ENCODE assay signal across 11 cellular contexts in genomic region chr7:128941323-128941890, GRCh38. TPM values are rescaled to one million over a fixed set of nuclear protein-coding genes. Genes with fewer than 3 reads are reported as not detected.
A peak's percentile ranks its signal among the peaks of the same experiment; 100 is the strongest.
DNase-seq lines count a peak whose midpoint lies in the region; ATAC-seq and TF ChIP-seq lines count a peak whose summit lies in the region.
"Had no signal": no experiment of that assay in that cellular context is flagged by ENCODE, and none has a peak within 500 bp of the region (broad histone marks: within the 10 kb centered on the region; RNA-seq: fewer than 3 reads in every experiment).

No MANE protein-coding gene starts in this region.

- H3K4me1 Mint-ChIP-seq in activated CD8-positive, alpha-beta T cell treated with anti-CD3 and anti-CD28 coated beads, Interleukin-2, amount 10 ng/mL, durations not matched to agents 7 days and 5 days (ENCODE audit: low read depth) = peaks cover 40% of the 10 kb centered on the region
- peaks cover 31% of the 10 kb centered on the region for H3K4me1 Mint-ChIP-seq in activated CD8-positive, alpha-beta T cell treated with anti-CD3 and anti-CD28 coated beads for 36 hours (ENCODE audit: low read depth)
- peaks cover 37% of the 10 kb centered on the region for H3K4me1 Mint-ChIP-seq in stimulated activated effector memory CD8-positive, alpha-beta T cell treated with anti-CD3 and anti-CD28 coated beads, Interleukin-12 subunit alpha, Interleukin-12 subunit beta, amount 100 ng/mL, for 72 hours

- H3K27ac ChIP-seq in Karpas-422 (ENCODE audit: low read length) (no peak overlapping the region), duodenal mucosa (ENCODE audit: low read depth, low read length) (no peak overlapping the region)
- H3K27ac ChIP-seq: parathyroid adenoma had no signal

- intact Hi-C loops in activated CD8-positive, alpha-beta T cell treated with anti-CD3 and anti-CD28 coated beads for 36 hours (cut with micrococcal nuclease) = no loop called here

- peak overlapping the region; percentile 75 for H3K4me2 ChIP-seq in Karpas-422 (ENCODE audit: low read depth, low read length, poor library complexity, severe bottlenecking)

- H3K36me3 ChIP-seq in Karpas-422 (ENCODE audit: insufficient read depth, low read length) = no peaks in the 10 kb centered on the region
- peaks cover 0 to 11% of the 10 kb centered on the region in 2 donors for H3K36me3 ChIP-seq in duodenal mucosa (ENCODE audit: control insufficient read depth in 1 of 2, insufficient read depth in 2 of 2, low read length in 2 of 2)

- no peaks in the 10 kb centered on the region for H3K79me2 ChIP-seq in Karpas-422 (ENCODE audit: low read length)
- H3K79me2 ChIP-seq: parathyroid adenoma had no signal

- H3K4me3 Mint-ChIP-seq in activated CD8-positive, alpha-beta T cell treated with anti-CD3 and anti-CD28 coated beads, Interleukin-2, amount 10 ng/mL, durations not matched to agents 7 days and 5 days = peak overlapping the region; percentile 64
- no peak overlapping the region for H3K4me3 Mint-ChIP-seq in activated CD8-positive, alpha-beta T cell treated with anti-CD3 and anti-CD28 coated beads for 36 hours
- peak overlapping the region; percentile 87 for H3K4me3 Mint-ChIP-seq in stimulated activated effector memory CD8-positive, alpha-beta T cell treated with anti-CD3 and anti-CD28 coated beads, Interleukin-12 subunit alpha, Interleukin-12 subunit beta, amount 100 ng/mL, for 72 hours

- H3K9me3 Mint-ChIP-seq in activated CD8-positive, alpha-beta T cell treated with anti-CD3 and anti-CD28 coated beads, Interleukin-2, amount 10 ng/mL, durations not matched to agents 7 days and 5 days (ENCODE audit: insufficient read depth) = no peaks in the 10 kb centered on the region
- H3K9me3 Mint-ChIP-seq in activated CD8-positive, alpha-beta T cell treated with anti-CD3 and anti-CD28 coated beads for 36 hours = no peaks in the 10 kb centered on the region
- H3K9me3 Mint-ChIP-seq in stimulated activated effector memory CD8-positive, alpha-beta T cell treated with anti-CD3 and anti-CD28 coated beads, Interleukin-12 subunit alpha, Interleukin-12 subunit beta, amount 100 ng/mL, for 72 hours = no peaks in the 10 kb centered on the region

- peak overlapping the region; percentile 78 for H3K27ac Mint-ChIP-seq in activated CD8-positive, alpha-beta T cell treated with anti-CD3 and anti-CD28 coated beads, Interleukin-2, amount 10 ng/mL, durations not matched to agents 7 days and 5 days
- H3K27ac Mint-ChIP-seq in activated CD8-positive, alpha-beta T cell treated with anti-CD3 and anti-CD28 coated beads for 36 hours = no peak overlapping the region
- peak overlapping the region; percentile 90 for H3K27ac Mint-ChIP-seq in stimulated activated effector memory CD8-positive, alpha-beta T cell treated with anti-CD3 and anti-CD28 coated beads, Interleukin-12 subunit alpha, Interleukin-12 subunit beta, amount 100 ng/mL, for 72 hours

- H3K4me3 ChIP-seq in Karpas-422 (ENCODE audit: low read length) (no peak overlapping the region), duodenal mucosa (ENCODE audit: low read depth in 1 of 2, low read length in 2 of 2) (peak overlapping the region in 1 of 2 donors; percentile 9)

- CTCF ChIA-PET in activated CD8-positive, alpha-beta T cell treated with anti-CD3 and anti-CD28 coated beads, Interleukin-2, amount 10 ng/mL, durations not matched to agents 7 days and 5 days (lab: Charles Lee) = interaction anchor here (1.1 to 5.3 kb wide), 3 partner anchors 10 to 222 kb away, joined by 3 to 22 read pairs (median 4); no protein-coding TSS in a partner anchor
- CTCF ChIA-PET in activated CD8-positive, alpha-beta T cell treated with anti-CD3 and anti-CD28 coated beads for 36 hours (lab: Charles Lee) = interaction anchor here (0.8 to 1.5 kb wide), 2 partner anchors 73 to 150 kb away, joined by 3 read pairs; no protein-coding TSS in a partner anchor

- H3K36me3 Mint-ChIP-seq in activated CD8-positive, alpha-beta T cell treated with anti-CD3 and anti-CD28 coated beads, Interleukin-2, amount 10 ng/mL, durations not matched to agents 7 days and 5 days (ENCODE audit: low read depth) = no peaks in the 10 kb centered on the region
- no peaks in the 10 kb centered on the region for H3K36me3 Mint-ChIP-seq in activated CD8-positive, alpha-beta T cell treated with anti-CD3 and anti-CD28 coated beads for 36 hours (ENCODE audit: low read depth)
- peaks cover 58% of the 10 kb centered on the region for H3K36me3 Mint-ChIP-seq in stimulated activated effector memory CD8-positive, alpha-beta T cell treated with anti-CD3 and anti-CD28 coated beads, Interleukin-12 subunit alpha, Interleukin-12 subunit beta, amount 100 ng/mL, for 72 hours

- no peak for DNase-seq in activated CD8-positive, alpha-beta T cell treated with anti-CD3 and anti-CD28 coated beads, Interleukin-2, amount 10 ng/mL, durations not matched to agents 7 days and 5 days
- no peak for DNase-seq in activated CD8-positive, alpha-beta T cell treated with anti-CD3 and anti-CD28 coated beads for 36 hours
- DNase-seq in Karpas-422 = no peak
- DNase-seq in stimulated activated effector memory CD8-positive, alpha-beta T cell treated with anti-CD3 and anti-CD28 coated beads, Interleukin-12 subunit alpha, Interleukin-12 subunit beta, amount 100 ng/mL, for 72 hours (ENCODE audit: low spot score in 2 of 2) = no peak
- DNase-seq in germinal center (ENCODE audit: low spot score) = no peak
- DNase-seq in DMS79 treated with DMSO at 0.1 percent for 48 hours (lab: John Stamatoyannopoulos, UW) = no peak
- DNase-seq: NCI-H2227 treated with DMSO at 0.1 percent for 48 hours; stimulated activated CD4-positive, alpha-beta T cell treated with anti-CD3 and anti-CD28 coated beads, Interleukin-15, amount 100 ng/mL, for 24 hours had no signal

- no peak for ATAC-seq in activated CD8-positive, alpha-beta T cell treated with anti-CD3 and anti-CD28 coated beads, Interleukin-2, amount 10 ng/mL, durations not matched to agents 7 days and 5 days
- no peak for ATAC-seq in activated CD8-positive, alpha-beta T cell treated with anti-CD3 and anti-CD28 coated beads for 36 hours
- no peak for ATAC-seq in stimulated activated effector memory CD8-positive, alpha-beta T cell treated with anti-CD3 and anti-CD28 coated beads, Interleukin-12 subunit alpha, Interleukin-12 subunit beta, amount 100 ng/mL, for 72 hours
- no peak for ATAC-seq in GM21447 (IDR thresholded peaks at IDR 0.05; ENCODE audit: unreplicated experiment)

- H3K27me3 ChIP-seq in Karpas-422 (ENCODE audit: low read length) = no peaks in the 10 kb centered on the region
- H3K27me3 ChIP-seq in duodenal mucosa (ENCODE audit: control insufficient read depth in 1 of 2, insufficient read depth in 2 of 2, low read length in 2 of 2) = no peaks in the 10 kb centered on the region

- H4K20me1 ChIP-seq in Karpas-422 (ENCODE audit: insufficient read depth, low read depth, low read length) = no peaks in the 10 kb centered on the region

- H3K9me2 ChIP-seq in Karpas-422 (replicated peaks; ENCODE audit: insufficient read depth, low read length) = no peaks in the 10 kb centered on the region

- peaks cover 11% of the 10 kb centered on the region for H3K27me3 Mint-ChIP-seq in activated CD8-positive, alpha-beta T cell treated with anti-CD3 and anti-CD28 coated beads, Interleukin-2, amount 10 ng/mL, durations not matched to agents 7 days and 5 days (ENCODE audit: low read depth)
- H3K27me3 Mint-ChIP-seq in activated CD8-positive, alpha-beta T cell treated with anti-CD3 and anti-CD28 coated beads for 36 hours = peaks cover 20% of the 10 kb centered on the region

- H3K9me3 ChIP-seq in Karpas-422 (ENCODE audit: low read length) = no peaks in the 10 kb centered on the region
- no peaks in the 10 kb centered on the region for H3K9me3 ChIP-seq in duodenal mucosa (ENCODE audit: control insufficient read depth in 1 of 2, low read length in 2 of 2)

- no peak for TF ChIP-seq CTCF in activated CD8-positive, alpha-beta T cell treated with anti-CD3 and anti-CD28 coated beads for 36 hours (IDR thresholded peaks at IDR 0.05)

- H3K9ac ChIP-seq in Karpas-422 (ENCODE audit: low read length) (no peak overlapping the region), duodenal mucosa (ENCODE audit: low read depth in 1 of 2, low read length in 2 of 2) (peak overlapping the region; percentile 21 to 25)
- H3K9ac ChIP-seq: parathyroid adenoma had no signal

- no peak overlapping the region for H2AFZ ChIP-seq in Karpas-422 (ENCODE audit: low read length)
- H2AFZ ChIP-seq: parathyroid adenoma had no signal

- POLR2A ChIA-PET in activated CD8-positive, alpha-beta T cell treated with anti-CD3 and anti-CD28 coated beads, Interleukin-2, amount 10 ng/mL, durations not matched to agents 7 days and 5 days (lab: Charles Lee) = interaction anchor here (0.6 kb wide), 1 partner anchor 315 kb away, joined by 3 read pairs; no protein-coding TSS in a partner anchor
- POLR2A ChIA-PET in activated CD8-positive, alpha-beta T cell treated with anti-CD3 and anti-CD28 coated beads for 36 hours (lab: Charles Lee) = no interaction called here

- H3K4me1 ChIP-seq in Karpas-422 (ENCODE audit: low read length) (peaks cover 39% of the 10 kb centered on the region), duodenal mucosa (ENCODE audit: control insufficient read depth in 1 of 2, insufficient read depth in 2 of 2, low read length in 2 of 2) (peaks cover 17 to 37% of the 10 kb centered on the region in 2 donors)
- H3K4me1 ChIP-seq: parathyroid adenoma had no signal

RNA-seq across cellular contexts. Expression of gene IRF5, which starts 3.7 kb away (rescaled TPM):
- total RNA-seq in activated CD8-positive, alpha-beta T cell treated with anti-CD3 and anti-CD28 coated beads, Interleukin-2, amount 10 ng/mL, durations not matched to agents 7 days and 5 days = 1 to 10 TPM; 7.4 to 8.0 TPM
- total RNA-seq in activated CD8-positive, alpha-beta T cell treated with anti-CD3 and anti-CD28 coated beads for 36 hours = 1 to 10 TPM; 6.5 to 7.7 TPM
- total RNA-seq in Karpas-422 (2014; rRNA removed; shearing (Covaris generic); ENCODE audit: low replicate concordance) = 7.8 and 11.5 TPM in 2 replicates

RNA-seq across cellular contexts. Expression of gene KCP, which starts 30.9 kb away (rescaled TPM):
- under 1 TPM in 1 of 2 experiments, not detected in 1; 0.21 TPM for total RNA-seq in activated CD8-positive, alpha-beta T cell treated with anti-CD3 and anti-CD28 coated beads, Interleukin-2, amount 10 ng/mL, durations not matched to agents 7 days and 5 days
- total RNA-seq in activated CD8-positive, alpha-beta T cell treated with anti-CD3 and anti-CD28 coated beads for 36 hours = not detected
- total RNA-seq in Karpas-422 (2014; rRNA removed; shearing (Covaris generic); ENCODE audit: low replicate concordance) = 1.6 and 11.7 TPM in 2 replicates
